11 cellular contexts compared by ENCODE assay signal in genomic region chr11:17846852-17847453, GRCh38.
DNase-seq lines count a peak whose midpoint lies in the region; ATAC-seq, FAIRE-seq and TF ChIP-seq lines count a peak whose summit lies in the region.
"Had no signal": no experiment of that assay in that cellular context is flagged by ENCODE, and none has a peak within 500 bp of the region (broad histone marks: within the 10 kb centered on the region; RNA-seq: fewer than 3 reads in every experiment).

No MANE protein-coding gene starts in this region.

- H3K27me3 Mint-ChIP-seq in neural progenitor cell (ENCODE audit: insufficient read depth, low read depth): no peaks in the 10 kb centered on the region

- H3K79me1 ChIP-seq in H1 (ENCODE audit: low read depth, low read length): no peaks in the 10 kb centered on the region

- no peaks in the 10 kb centered on the region for H3K23me2 ChIP-seq in H1 (ENCODE audit: low read depth, low read length)

- no peak overlapping the region for H3K4me3 ChIP-seq in H1 (ENCODE audit: extremely low read depth in 1 of 4, insufficient read depth in 2 of 4, low read depth in 3 of 4, low read length in 4 of 4)
- H3K4me3 ChIP-seq in neural progenitor cell: no peak overlapping the region
- H3K4me3 ChIP-seq: ascending aorta had no signal

- no peak overlapping the region for H2BK5ac ChIP-seq in H1 (ENCODE audit: low read depth, low read length)

- no peaks in the 10 kb centered on the region for H4K20me1 ChIP-seq in H1 (replicated peaks in 1 of 2; ENCODE audit: control insufficient read depth in 1 of 2, insufficient read depth in 2 of 2, low read length in 2 of 2)
- peaks cover 6% of the 10 kb centered on the region for H4K20me1 ChIP-seq in neural progenitor cell (ENCODE audit: low read depth)

- no peak for TF ChIP-seq POLR2A in H1 (IDR thresholded peaks at IDR 0.05; ENCODE audit: control extremely low read depth in 1 of 2, low read depth in 2 of 2, low read length in 2 of 2)

- H4K5ac ChIP-seq in H1 (ENCODE audit: insufficient read length, low read depth, low read length): no peak overlapping the region

- H3K4me3 Mint-ChIP-seq in neural progenitor cell: no peak overlapping the region

- TF ChIP-seq EP300 in H1 (IDR thresholded peaks at IDR 0.05; ENCODE audit: borderline replicate concordance in 1 of 2, low read depth in 2 of 2, low read length in 2 of 2): no peak

- H2AK5ac ChIP-seq in H1 (ENCODE audit: low read depth, low read length): no peak overlapping the region

- no peak overlapping the region for H2BK12ac ChIP-seq in H1 (ENCODE audit: low read depth, low read length)

- H3K27ac ChIP-seq in H1 (ENCODE audit: low read depth, low read length) (no peak overlapping the region), neural progenitor cell (no peak overlapping the region)
- H3K27ac ChIP-seq: ascending aorta had no signal

- DNase-seq in ELF-1 (ENCODE audit: low read depth, low spot score) (peak; percentile 12), NCI-H2227 treated with DMSO at 0.1 percent for 48 hours (lab: John Stamatoyannopoulos, UW) (peak; percentile 7), H1 (ENCODE audit: low read depth in 1 of 2, low spot score in 2 of 2) (no peak), neural progenitor cell (ENCODE audit: low spot score) (peak; percentile 29), mucosa of gallbladder (ENCODE audit: low spot score) (no peak), omental fat pad (ENCODE audit: low spot score) (no peak)
- DNase-seq: NCI-H1105 treated with DMSO at 0.1 percent for 48 hours had no signal

- no peak overlapping the region for H3K4ac ChIP-seq in H1 (replicated peaks; ENCODE audit: insufficient read length, low read depth, low read length)

- 75% methylated on average over 7 of the region's 7 CpGs; no CpG with 5 or more reads in 1 of the 2 experiments for WGBS in H1 (ENCODE audit: extremely low coverage in 1 of 2, insufficient coverage in 1 of 2, insufficient read length in 1 of 2, insufficient replicate concordance in 2 of 2, low coverage in 1 of 2, low lambda C conversion rate in 2 of 2, missing lambda C conversion rate in 1 of 2), 2 experiments

- H4K91ac ChIP-seq in H1 (replicated peaks; ENCODE audit: insufficient read length, low read length): no peak overlapping the region

- H3K9ac ChIP-seq in H1 (replicated peaks in 1 of 4; ENCODE audit: extremely low read depth in 1 of 4, low read depth in 3 of 4, low read length in 3 of 4) (no peak overlapping the region), neural progenitor cell (no peak overlapping the region)

- no peaks in the 10 kb centered on the region for H3K9me3 Mint-ChIP-seq in neural progenitor cell

- no peak overlapping the region for H3K27ac Mint-ChIP-seq in neural progenitor cell

- no peak for FAIRE-seq in H1 (lab: Jason Lieb, UNC)
- FAIRE-seq: islet of Langerhans had no signal

- H3K27me3 ChIP-seq in H1 (replicated peaks in 1 of 4; ENCODE audit: control insufficient read depth in 3 of 4, extremely low read depth in 1 of 4, insufficient read depth in 3 of 4, low read length in 3 of 4) (no peaks in the 10 kb centered on the region), neural progenitor cell (no peaks in the 10 kb centered on the region)
- H3K27me3 ChIP-seq: ascending aorta had no signal

- no peak overlapping the region for H3K18ac ChIP-seq in H1 (ENCODE audit: extremely low read depth, low read length)

- H3K9me3 ChIP-seq in H1 (ENCODE audit: insufficient read depth in 2 of 2, low read depth in 1 of 2, low read length in 1 of 2): no peaks in the 10 kb centered on the region
- no peaks in the 10 kb centered on the region for H3K9me3 ChIP-seq in neural progenitor cell (ENCODE audit: low read depth)
- H3K9me3 ChIP-seq: ascending aorta had no signal

- H3K14ac ChIP-seq in H1 (ENCODE audit: insufficient read length): no peak overlapping the region

- no peak overlapping the region for H2BK15ac ChIP-seq in H1 (ENCODE audit: low read length)

- no peak for ATAC-seq in GM18511 (IDR thresholded peaks at IDR 0.05; ENCODE audit: unreplicated experiment)
- ATAC-seq in omental fat pad (ENCODE audit: low FRiP score): no peak
- no peak for ATAC-seq in HG02759 (IDR thresholded peaks at IDR 0.05; ENCODE audit: unreplicated experiment)

- no peaks in the 10 kb centered on the region for H3F3A ChIP-seq in neural progenitor cell (ENCODE audit: low read depth)

- H3K36me3 Mint-ChIP-seq in neural progenitor cell: no peaks in the 10 kb centered on the region

- H2BK120ac ChIP-seq in H1 (replicated peaks; ENCODE audit: low read depth, low read length): no peak overlapping the region

- H2BK20ac ChIP-seq in H1 (ENCODE audit: low read length): no peak overlapping the region

- POLR2A ChIA-PET in H1 (lab: Charles Lee; ENCODE audit: partially characterized antibody): no interaction called here

- H3K36me3 ChIP-seq in H1 (ENCODE audit: control insufficient read depth in 2 of 4, insufficient read depth in 4 of 4, low read length in 3 of 4): no peaks in the 10 kb centered on the region
- no peaks in the 10 kb centered on the region for H3K36me3 ChIP-seq in neural progenitor cell

- no peak overlapping the region for H3K56ac ChIP-seq in H1 (replicated peaks; ENCODE audit: insufficient read length, low read depth, low read length)

- H2AFZ ChIP-seq in H1 (ENCODE audit: low read length) (no peak overlapping the region), neural progenitor cell (replicated peaks) (no peak overlapping the region)

- CTCF ChIA-PET in H1 (lab: Charles Lee; ENCODE audit: partially characterized antibody): interaction anchor here (0.7 to 6.2 kb wide), 14 partner anchors 8 to 248 kb away, joined by 3 to 90 read pairs (median 4); no protein-coding TSS in a partner anchor

- H3K4me2 ChIP-seq in H1 (ENCODE audit: insufficient read depth in 1 of 2, low read depth in 2 of 2, low read length in 2 of 2): no peak overlapping the region
- H3K4me2 ChIP-seq in neural progenitor cell: no peak overlapping the region

- peak; percentile 17 to 44; a peak in 1 of 4 replicates for TF ChIP-seq RAD21 in H1 (IDR thresholded peaks at IDR 0.05 in 1 of 2, conservative IDR thresholded peaks at IDR 0.05 in 1 of 2; ENCODE audit: low read depth in 2 of 2, low read length in 2 of 2)

- H3K4me1 ChIP-seq in H1 (replicated peaks in 1 of 4; ENCODE audit: control insufficient read depth in 3 of 4, insufficient read depth in 4 of 4, low read length in 3 of 4): peaks cover 0 to 4% (median under 1%) of the 10 kb centered on the region in 4 experiments; a peak in 3 of 7 replicates
- peaks cover 13% of the 10 kb centered on the region for H3K4me1 ChIP-seq in neural progenitor cell
- H3K4me1 ChIP-seq: ascending aorta had no signal

- no peak overlapping the region for H4K8ac ChIP-seq in H1 (ENCODE audit: extremely low read depth, insufficient read depth, low read length)

- TF ChIP-seq CTCF in H1 (IDR thresholded peaks at IDR 0.05; ENCODE audit: control extremely low read depth in 1 of 3, insufficient read depth in 1 of 3, low read depth in 1 of 3, low read length in 3 of 3) (peak in 1 of 3 experiments; percentile 14; a peak in 1 of 4 replicates), neural progenitor cell (IDR thresholded peaks at IDR 0.05) (peak; percentile 16), omental fat pad (IDR thresholded peaks at IDR 0.05) (no peak)

- H3K4me1 Mint-ChIP-seq in neural progenitor cell: peaks cover 17% of the 10 kb centered on the region

- H3K23ac ChIP-seq in H1 (ENCODE audit: insufficient read length): no peak overlapping the region

- H3K79me2 ChIP-seq in H1 (ENCODE audit: control insufficient read depth in 1 of 2, insufficient read depth in 2 of 2, low read length in 2 of 2): no peaks in the 10 kb centered on the region
- no peaks in the 10 kb centered on the region for H3K79me2 ChIP-seq in neural progenitor cell (ENCODE audit: low read depth)

TF ChIP-seq in H1, 55 proteins besides CTCF, POLR2A, EP300 and RAD21:
- TF ChIP-seq, protein P1, sequence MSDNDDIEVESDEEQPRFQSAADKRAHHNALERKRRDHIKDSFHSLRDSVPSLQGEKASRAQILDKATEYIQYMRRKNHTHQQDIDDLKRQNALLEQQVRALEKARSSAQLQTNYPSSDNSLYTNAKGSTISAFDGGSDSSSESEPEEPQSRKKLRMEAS (IDR thresholded peaks at IDR 0.05): 0 out of 2 replicates have a peak, but pooled peaks have one; percentile 8
- no peak for TF ChIP-seq CHD2 (IDR thresholded peaks at IDR 0.05; ENCODE audit: low read length)
- no peak for TF ChIP-seq SP4 (IDR thresholded peaks at IDR 0.05; ENCODE audit: low read length)
- TF ChIP-seq FOSL1 (IDR thresholded peaks at IDR 0.05; ENCODE audit: insufficient read depth, low read depth, low read length): no peak
- TF ChIP-seq NANOG (IDR thresholded peaks at IDR 0.05; ENCODE audit: insufficient read depth, low read depth, low read length, poor library complexity, severe bottlenecking): no peak
- TF ChIP-seq TAF1 (IDR thresholded peaks at IDR 0.05; ENCODE audit: low read depth, low read length): no peak
- no peak for TF ChIP-seq BCL11A (IDR thresholded peaks at IDR 0.05; ENCODE audit: low read depth in 2 of 2, low read length in 2 of 2)
- no peak for TF ChIP-seq GABPA (IDR thresholded peaks at IDR 0.05; ENCODE audit: borderline replicate concordance, insufficient read depth, low read length)
- TF ChIP-seq SUZ12 (IDR thresholded peaks at IDR 0.05; ENCODE audit: low read length): no peak

Comparison
In these comparisons a context has a peak if more than half of its experiments do, and no peak if none do; other contexts are left out.
1. DNase-seq: peak in ELF-1 (single experiment), NCI-H2227 treated with DMSO at 0.1 percent for 48 hours (single experiment) and neural progenitor cell (single experiment); none in H1 (0 of 2), mucosa of gallbladder (single experiment) and omental fat pad (single experiment).